18 cellular contexts compared by ENCODE assay signal in genomic region chr9:38413283-38413682, GRCh38. TPM values are rescaled to one million over a fixed set of nuclear protein-coding genes. Genes with fewer than 3 reads are reported as not detected.
DNase-seq lines count a peak whose midpoint lies in the region; ATAC-seq and TF ChIP-seq lines count a peak whose summit lies in the region.
"Had no signal": no experiment of that assay in that cellular context is flagged by ENCODE, and none has a peak within 500 bp of the region (broad histone marks: within the 10 kb centered on the region; RNA-seq: fewer than 3 reads in every experiment).

No MANE protein-coding gene starts in this region.

- H3K27ac ChIP-seq in OCI-LY3 (ENCODE audit: low read length) = no peak overlapping the region
- H3K27ac ChIP-seq in neural progenitor cell = no peak overlapping the region
- no peak overlapping the region for H3K27ac ChIP-seq in breast epithelium
- H3K27ac ChIP-seq: PC-9, SJSA1 had no signal

- no peaks in the 10 kb centered on the region for H3K9me3 ChIP-seq in OCI-LY3 (ENCODE audit: insufficient read depth, low read length)
- H3K9me3 ChIP-seq in neural progenitor cell (ENCODE audit: low read depth) = no peaks in the 10 kb centered on the region
- H3K9me3 ChIP-seq in breast epithelium = no peaks in the 10 kb centered on the region
- H3K9me3 ChIP-seq: SJSA1 had no signal

- H3K79me2 ChIP-seq in OCI-LY3 (ENCODE audit: low read length) (no peaks in the 10 kb centered on the region), neural progenitor cell (ENCODE audit: low read depth) (no peaks in the 10 kb centered on the region)

- H3K4me2 ChIP-seq in OCI-LY3 (ENCODE audit: low read length) (peak overlapping the region; percentile 88), neural progenitor cell (no peak overlapping the region)
- H3K4me2 ChIP-seq: PC-9 had no signal

- no peak for TF ChIP-seq CTCF in OCI-LY3 (IDR thresholded peaks at IDR 0.05; ENCODE audit: low read depth, low read length)
- TF ChIP-seq CTCF in neural progenitor cell (IDR thresholded peaks at IDR 0.05) = no peak
- no peak for TF ChIP-seq CTCF in breast epithelium (IDR thresholded peaks at IDR 0.05)

- peaks cover 8% of the 10 kb centered on the region for H3K27me3 Mint-ChIP-seq in neural progenitor cell (ENCODE audit: insufficient read depth, low read depth)

- DNase-seq in neural progenitor cell (ENCODE audit: low spot score) (no peak), NCI-H1694 treated with DMSO at 0.1 percent for 48 hours (lab: John Stamatoyannopoulos, UW) (no peak), breast epithelium (ENCODE audit: low spot score in 2 of 2) (no peak), NK-92 (lab: John Stamatoyannopoulos, UW; ENCODE audit: unreplicated experiment) (no peak)
- DNase-seq: AML-193, COR-L47, NCI-H1930, NCI-H2171 treated with DMSO at 0.1 percent for 48 hours, NCI-H446 treated with DMSO at 0.1 percent for 48 hours, NCI-H774, PC-9, T-helper 2 cell had no signal

- H3K36me3 ChIP-seq in OCI-LY3 (replicated peaks; ENCODE audit: low read depth, low read length) = no peaks in the 10 kb centered on the region
- no peaks in the 10 kb centered on the region for H3K36me3 ChIP-seq in neural progenitor cell
- no peaks in the 10 kb centered on the region for H3K36me3 ChIP-seq in breast epithelium
- H3K36me3 ChIP-seq: SJSA1 had no signal

- peaks cover 27% of the 10 kb centered on the region for H3K4me1 ChIP-seq in OCI-LY3 (ENCODE audit: low read length)
- H3K4me1 ChIP-seq in neural progenitor cell = peaks cover 47% of the 10 kb centered on the region
- no peaks in the 10 kb centered on the region for H3K4me1 ChIP-seq in breast epithelium
- H3K4me1 ChIP-seq: SJSA1 had no signal

- peaks cover 55% of the 10 kb centered on the region for H3K4me1 Mint-ChIP-seq in neural progenitor cell

- H3K4me3 ChIP-seq in OCI-LY3 (ENCODE audit: low read length) (peak overlapping the region; percentile 56), neural progenitor cell (no peak overlapping the region), breast epithelium (no peak overlapping the region)
- H3K4me3 ChIP-seq: PC-9, SJSA1 had no signal

- H3K36me3 Mint-ChIP-seq in neural progenitor cell = peaks cover 33% of the 10 kb centered on the region

- H4K20me1 ChIP-seq in OCI-LY3 (ENCODE audit: insufficient read depth, low read length) = no peaks in the 10 kb centered on the region
- no peaks in the 10 kb centered on the region for H4K20me1 ChIP-seq in neural progenitor cell (ENCODE audit: low read depth)

- intact Hi-C loops in breast epithelium (cut with DNase I; ENCODE audit: low total_unique reads) = no loop called here

- H2AFZ ChIP-seq in OCI-LY3 (ENCODE audit: low read depth, low read length) (peak overlapping the region; percentile 31), neural progenitor cell (replicated peaks) (no peak overlapping the region)
- H2AFZ ChIP-seq: PC-9 had no signal

- H3K9me3 Mint-ChIP-seq in neural progenitor cell = no peaks in the 10 kb centered on the region
- H3K9me3 Mint-ChIP-seq: IgD-negative memory B cell had no signal

- no peak overlapping the region for H3K4me3 Mint-ChIP-seq in neural progenitor cell

- H3K27ac Mint-ChIP-seq in neural progenitor cell = peak overlapping the region; percentile 44

- H3K27me3 ChIP-seq in OCI-LY3 (ENCODE audit: low read depth, low read length) (peaks cover 17% of the 10 kb centered on the region), neural progenitor cell (peaks cover 36% of the 10 kb centered on the region), breast epithelium (peaks cover 0 to 15% of the 10 kb centered on the region in 2 donors)
- H3K27me3 ChIP-seq: SJSA1 had no signal

- H3F3A ChIP-seq in neural progenitor cell (ENCODE audit: low read depth) = no peaks in the 10 kb centered on the region

- ATAC-seq in GM18861 (IDR thresholded peaks at IDR 0.05; ENCODE audit: unreplicated experiment) = peak; percentile 57
- ATAC-seq in HG02798 (IDR thresholded peaks at IDR 0.05; ENCODE audit: poor library complexity, unreplicated experiment) = peak; percentile 38
- no peak for ATAC-seq in GM19397 (IDR thresholded peaks at IDR 0.05; ENCODE audit: unreplicated experiment)

- H3K9ac ChIP-seq in OCI-LY3 (ENCODE audit: low read length) (no peak overlapping the region; the same call in 1 of the 2 replicates), neural progenitor cell (no peak overlapping the region)

- no peak for TF ChIP-seq POLR2A in breast epithelium (IDR thresholded peaks at IDR 0.05)

RNA-seq across cellular contexts. Expression of gene IGFBPL1, which starts 11.0 kb away (rescaled TPM):
- 26.6 and 43.2 TPM in 2 replicates for total RNA-seq in neural progenitor cell (ENCODE audit: low replicate concordance)
- total RNA-seq in breast epithelium = not detected
- total RNA-seq: PC-9 had no signal

RNA-seq across cellular contexts. Expression of gene ALDH1B1, which starts 20.8 kb away (rescaled TPM):
- total RNA-seq in neural progenitor cell (ENCODE audit: low replicate concordance) (32.9 and 44.0 TPM in 2 replicates), breast epithelium (10 to 100 TPM; 10.2 to 18.4 (median 11.0) TPM)

Comparison
In these comparisons a context has a peak if more than half of its experiments do, and no peak if none do; other contexts are left out.
1. RNA of gene IGFBPL1, which starts 11.0 kb away (total RNA-seq): 26.6 to 43.2 TPM in neural progenitor cell; not detected in breast epithelium; every median in the first group is over 10 times any median in the second.